Comparison of ENCODE assay signal across 15 cellular contexts in the genomic region with DNA sequence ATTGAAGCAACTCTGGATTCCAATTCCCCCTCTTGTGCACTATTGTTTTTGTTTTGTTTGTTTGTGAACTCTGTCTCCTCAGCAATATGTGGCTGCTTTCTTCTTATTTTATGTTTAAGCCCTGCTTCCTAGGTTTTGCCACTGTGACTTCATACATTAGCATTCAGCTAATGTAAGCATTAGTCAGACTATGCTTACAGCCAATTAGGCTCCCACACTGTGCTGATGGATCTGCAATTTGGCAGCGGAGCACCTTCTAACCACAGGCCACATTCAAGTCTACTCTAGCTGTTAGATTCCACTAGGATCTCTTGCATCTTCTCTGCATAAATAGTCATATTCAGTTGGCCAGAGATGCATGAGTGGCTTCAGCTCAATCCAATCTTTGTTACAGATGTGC. TPM values are rescaled to one million over a fixed set of nuclear protein-coding genes. Genes with fewer than 3 reads are reported as not detected.
A peak's percentile ranks its signal among the peaks of the same experiment; 100 is the strongest.
DNase-seq lines count a peak whose midpoint lies in the region; ATAC-seq, FAIRE-seq and TF ChIP-seq lines count a peak whose summit lies in the region.
"Had no signal": no experiment of that assay in that cellular context is flagged by ENCODE, and none has a peak within 500 bp of the region (broad histone marks: within the 10 kb centered on the region; RNA-seq: fewer than 3 reads in every experiment).

No MANE protein-coding gene starts in this region.

- peaks cover 12 to 22% (median 15%) of the 10 kb centered on the region in 4 donors for H3K4me1 Mint-ChIP-seq in CD4-positive, alpha-beta memory T cell

- dilution Hi-C loops in IMR-90 (cut with HindIII; ENCODE audit: low sequenced_read_pairs, unreplicated experiment) = no loop called here

- in situ Hi-C loops in IMR-90 (cut with MboI; ENCODE audit: low sequenced_read_pairs) = no loop called here

- H4K8ac ChIP-seq in IMR-90 (ENCODE audit: low read depth in 2 of 2, low read length in 2 of 2) (no peak overlapping the region), mesenchymal stem cell (ENCODE audit: low read length) (no peak overlapping the region)

- peaks cover 0 to 1% (median under 1%) of the 10 kb centered on the region in 8 donors for H3K9me3 Mint-ChIP-seq in CD4-positive, alpha-beta memory T cell

- H3K27me3 Mint-ChIP-seq in CD4-positive, alpha-beta memory T cell = peaks cover 4 to 9% of the 10 kb centered on the region in 2 donors

- TF ChIP-seq CTCF in IMR-90 (conservative IDR thresholded peaks at IDR 0.05; ENCODE audit: low read depth, low read length) (no peak), bronchial epithelial cell (IDR thresholded peaks at IDR 0.05; ENCODE audit: insufficient read depth, low read length, severe bottlenecking) (no peak), spleen (IDR thresholded peaks at IDR 0.05 in 8 of 11, conservative IDR thresholded peaks at IDR 0.05 in 3 of 11) (no peak), WERI-Rb-1 (IDR thresholded peaks at IDR 0.05; ENCODE audit: low read depth, low read length) (no peak)

- H3K18ac ChIP-seq in IMR-90 (ENCODE audit: low read depth, low read length) (no peak overlapping the region), mesenchymal stem cell (ENCODE audit: low read depth in 1 of 2, low read length in 2 of 2) (no peak overlapping the region)

- WGBS in IMR-90 (ENCODE audit: extremely low coverage in 2 of 2, insufficient read length in 1 of 2), 2 experiments = 0% methylated on average over 1 of the region's 1 CpG; no CpG with 5 or more reads in 1 of the 2 experiments
- WGBS in mesenchymal stem cell = 53% methylated on average over 1 of the region's 1 CpG
- 56 to 100% (median 83%) methylated on average over 1 of the region's 1 CpG for WGBS in spleen, 5 donors

- H2BK12ac ChIP-seq in mesenchymal stem cell (ENCODE audit: low read length in 2 of 2) = no peak overlapping the region

- H3K23ac ChIP-seq in IMR-90 (ENCODE audit: low read depth, low read length) (no peak overlapping the region), mesenchymal stem cell (ENCODE audit: low read length in 2 of 2) (no peak overlapping the region)

- H3K56ac ChIP-seq in IMR-90 (ENCODE audit: extremely low read depth, insufficient read depth, low read length) = no peak overlapping the region

- peaks cover 3% of the 10 kb centered on the region for H3K9me3 ChIP-seq in IMR-90 (ENCODE audit: control insufficient read depth, insufficient read depth, low read length)
- peaks cover 7% of the 10 kb centered on the region for H3K9me3 ChIP-seq in mesenchymal stem cell (ENCODE audit: control insufficient read depth, low read length)
- H3K9me3 ChIP-seq in CD4-positive, alpha-beta memory T cell (ENCODE audit: control insufficient read depth in 1 of 2, low read length in 2 of 2) = no peaks in the 10 kb centered on the region
- peaks cover 0 to 8% (median 0%) of the 10 kb centered on the region in 8 donors for H3K9me3 ChIP-seq in spleen
- peaks cover 5% of the 10 kb centered on the region for H3K9me3 ChIP-seq in WERI-Rb-1 (ENCODE audit: severe bottlenecking)
- H3K9me3 ChIP-seq: Caco-2 had no signal

- CTCF ChIA-PET in IMR-90 (lab: Yijun Ruan, JAX) = interaction anchor here (1.1 kb wide), 2 partner anchors 10 to 57 kb away, joined by 3 to 4 read pairs; no protein-coding TSS in a partner anchor
- CTCF ChIA-PET in CD4-positive, alpha-beta memory T cell (lab: Charles Lee; ENCODE audit: partially characterized antibody) = interaction anchor here (0.7 to 1.2 kb wide), 3 partner anchors 9 to 57 kb away, joined by 3 to 5 read pairs (median 3); no protein-coding TSS in a partner anchor

- TF ChIP-seq POLR2A in IMR-90 (IDR thresholded peaks at IDR 0.05; ENCODE audit: low read depth, low read length) (no peak), spleen (IDR thresholded peaks at IDR 0.05) (no peak)

- peaks cover 3% of the 10 kb centered on the region; the same call in 1 of the 2 replicates for H4K20me1 ChIP-seq in IMR-90 (ENCODE audit: insufficient read depth, low read length)

- peaks cover 7% of the 10 kb centered on the region for H3K4me1 ChIP-seq in IMR-90 (ENCODE audit: control insufficient read depth, insufficient read depth, low read length)
- peaks cover 4% of the 10 kb centered on the region for H3K4me1 ChIP-seq in mesenchymal stem cell (ENCODE audit: control insufficient read depth, insufficient read depth, low read depth, low read length)
- peaks cover 20% of the 10 kb centered on the region for H3K4me1 ChIP-seq in CD4-positive, alpha-beta memory T cell (ENCODE audit: insufficient read depth, low read length)
- peaks cover 0 to 36% (median 24%) of the 10 kb centered on the region in 6 donors for H3K4me1 ChIP-seq in spleen

- no peak overlapping the region for H2BK120ac ChIP-seq in IMR-90 (ENCODE audit: low read depth, low read length)
- H2BK120ac ChIP-seq in mesenchymal stem cell (ENCODE audit: low read depth, low read length) = no peak overlapping the region

- H3K36me3 Mint-ChIP-seq in CD4-positive, alpha-beta memory T cell = no peaks in the 10 kb centered on the region

- DNase-seq in Ammon's horn (ENCODE audit: low spot score) (peak; percentile 75), IMR-90 (peak; percentile 97), bronchial epithelial cell (ENCODE audit: low read depth) (peak; percentile 99), mesenchymal stem cell (peak; percentile 84), spleen (no peak), NCI-H510A treated with DMSO at 0.1 percent for 48 hours (lab: John Stamatoyannopoulos, UW) (no peak), WERI-Rb-1 (no peak)
- no peak for DNase-seq in CD4-positive, alpha-beta memory T cell
- DNase-seq: activated CD4-positive, CD25-positive, alpha-beta regulatory T cell treated with anti-CD3 and anti-CD28 coated beads, Interleukin-2, amount 50 U/mL, for 72 hours; activated T-cell treated with anti-CD3 and anti-CD28 coated beads, Interleukin-2, amount 50 U/mL, for 48 hours; Caco-2; foreskin melanocyte; left ventricle myocardium inferior had no signal

- no TSS peak for BruUV-seq in IMR-90 (replicated peaks; lab: Mats Ljungman, UMichigan)

- peak; percentile 98 for ATAC-seq in IMR-90 (ENCODE audit: low read depth)

- no peak overlapping the region for H2AK9ac ChIP-seq in IMR-90 (replicated peaks; ENCODE audit: low read depth, low read length, poor library complexity)

- H3K4me3 ChIP-seq in IMR-90 (ENCODE audit: insufficient read depth, low read depth, low read length) (no peak overlapping the region), bronchial epithelial cell (ENCODE audit: low read depth, low read length) (no peak overlapping the region), mesenchymal stem cell (ENCODE audit: insufficient read depth in 1 of 2, low read depth in 1 of 2, low read length in 2 of 2) (no peak overlapping the region), spleen (no peak overlapping the region), WERI-Rb-1 (ENCODE audit: low read depth, low read length) (no peak overlapping the region)
- no peak overlapping the region for H3K4me3 ChIP-seq in CD4-positive, alpha-beta memory T cell (ENCODE audit: low read length in 2 of 2)
- H3K4me3 ChIP-seq: cardiac muscle cell, left ventricle myocardium inferior had no signal

- H3K4me3 Mint-ChIP-seq in CD4-positive, alpha-beta memory T cell = no peak overlapping the region

- H3K14ac ChIP-seq in IMR-90 (replicated peaks; ENCODE audit: low read depth, low read length) = no peak overlapping the region
- H3K14ac ChIP-seq in mesenchymal stem cell (ENCODE audit: low read length in 2 of 2) = no peak overlapping the region

- no peak overlapping the region for H2BK15ac ChIP-seq in IMR-90 (ENCODE audit: low read depth, low read length)
- no peak overlapping the region for H2BK15ac ChIP-seq in mesenchymal stem cell (ENCODE audit: low read depth, poor library complexity, severe bottlenecking)

- H3K79me1 ChIP-seq in IMR-90 (ENCODE audit: low read depth in 1 of 2, low read length in 2 of 2) = no peaks in the 10 kb centered on the region
- H3K79me1 ChIP-seq in mesenchymal stem cell (replicated peaks; ENCODE audit: low read length, poor library complexity, severe bottlenecking) = no peaks in the 10 kb centered on the region

- no peak overlapping the region for H2BK5ac ChIP-seq in IMR-90 (ENCODE audit: low read depth, low read length, poor library complexity, severe bottlenecking)
- H2BK5ac ChIP-seq in mesenchymal stem cell (ENCODE audit: low read depth, low read length, poor library complexity, severe bottlenecking) = no peak overlapping the region

- no peak overlapping the region for H3K27ac ChIP-seq in IMR-90 (ENCODE audit: insufficient read depth, low read length)
- H3K27ac ChIP-seq in mesenchymal stem cell (ENCODE audit: low read length, poor library complexity, severe bottlenecking) = no peak overlapping the region
- no peak overlapping the region for H3K27ac ChIP-seq in CD4-positive, alpha-beta memory T cell (ENCODE audit: low read depth, low read length)
- peak overlapping the region in 3 of 8 donors; percentile 79 to 91 (median 83) for H3K27ac ChIP-seq in spleen
- no peak overlapping the region for H3K27ac ChIP-seq in WERI-Rb-1
- H3K27ac ChIP-seq: cardiac muscle cell, left ventricle myocardium inferior had no signal

- POLR2A ChIA-PET in IMR-90 (lab: Charles Lee; ENCODE audit: unreplicated experiment) = no interaction called here
- POLR2A ChIA-PET in CD4-positive, alpha-beta memory T cell (lab: Charles Lee; ENCODE audit: partially characterized antibody) = interaction anchor here (1.1 kb wide), 1 partner anchor 54 kb away, joined by 3 read pairs; no protein-coding TSS in a partner anchor

- H2AFZ ChIP-seq in IMR-90 (replicated peaks; ENCODE audit: low read length, poor library complexity) (no peak overlapping the region), mesenchymal stem cell (ENCODE audit: low read depth, low read length) (no peak overlapping the region)

- H2AK5ac ChIP-seq in IMR-90 (ENCODE audit: low read depth, low read length) = no peak overlapping the region
- H2AK5ac ChIP-seq in mesenchymal stem cell (ENCODE audit: low read length, severe bottlenecking) = no peak overlapping the region

- H3K4me2 ChIP-seq in IMR-90 (ENCODE audit: low read depth, low read length) = peak overlapping the region; percentile 24; the same call in 1 of the 2 replicates
- no peak overlapping the region for H3K4me2 ChIP-seq in mesenchymal stem cell (ENCODE audit: low read length, poor library complexity, severe bottlenecking)

- peak; percentile 13 for FAIRE-seq in bronchial epithelial cell (lab: Jason Lieb, UNC)
- FAIRE-seq: GM12892 had no signal

- no peak overlapping the region for H4K91ac ChIP-seq in IMR-90 (ENCODE audit: insufficient read depth, low read depth, low read length)
- no peak overlapping the region for H4K91ac ChIP-seq in mesenchymal stem cell (ENCODE audit: low read length)

- no peaks in the 10 kb centered on the region for H3K36me3 ChIP-seq in IMR-90 (ENCODE audit: control insufficient read depth, insufficient read depth, low read length)
- no peaks in the 10 kb centered on the region for H3K36me3 ChIP-seq in bronchial epithelial cell (ENCODE audit: control insufficient read depth, insufficient read depth, low read length)
- H3K36me3 ChIP-seq in mesenchymal stem cell (ENCODE audit: control insufficient read depth in 1 of 2, insufficient read depth in 2 of 2, low read depth in 1 of 2, low read length in 2 of 2) = no peaks in the 10 kb centered on the region
- H3K36me3 ChIP-seq in CD4-positive, alpha-beta memory T cell (ENCODE audit: insufficient read depth, low read length) = no peaks in the 10 kb centered on the region
- H3K36me3 ChIP-seq in spleen = no peaks in the 10 kb centered on the region
- no peaks in the 10 kb centered on the region for H3K36me3 ChIP-seq in WERI-Rb-1
- H3K36me3 ChIP-seq: cardiac muscle cell, left ventricle myocardium inferior had no signal

- no peak for TF ChIP-seq RAD21 in IMR-90 (IDR thresholded peaks at IDR 0.05; ENCODE audit: low read length)

- H3K9ac ChIP-seq in IMR-90 (ENCODE audit: low read depth, low read length) (no peak overlapping the region), mesenchymal stem cell (ENCODE audit: low read length) (peak overlapping the region; percentile 71)

- 0 out of 2 replicates have a peak, but pooled peaks cover 6% of the 10 kb centered on the region for H3K9me1 ChIP-seq in IMR-90 (ENCODE audit: insufficient read depth, low read length)

- H4K5ac ChIP-seq in IMR-90 (ENCODE audit: low read depth, low read length) = no peak overlapping the region

- H3K27ac Mint-ChIP-seq in CD4-positive, alpha-beta memory T cell = no peak overlapping the region

- H2BK20ac ChIP-seq in IMR-90 (ENCODE audit: low read depth, low read length) = no peak overlapping the region

- no peak overlapping the region for H3K4ac ChIP-seq in IMR-90 (ENCODE audit: low read depth, low read length)
- no peak overlapping the region for H3K4ac ChIP-seq in mesenchymal stem cell (ENCODE audit: low read depth in 1 of 2, low read length in 2 of 2)

- H3K27me3 ChIP-seq in IMR-90 (ENCODE audit: control insufficient read depth, insufficient read depth, low read length) (peaks cover 6% of the 10 kb centered on the region), bronchial epithelial cell (ENCODE audit: control insufficient read depth, insufficient read depth, low read length) (no peaks in the 10 kb centered on the region), mesenchymal stem cell (ENCODE audit: control insufficient read depth in 1 of 2, insufficient read depth in 1 of 2, low read length in 2 of 2) (peaks cover 3 to 5% of the 10 kb centered on the region in 2 experiments), spleen (replicated peaks in 1 of 7) (no peaks in the 10 kb centered on the region), WERI-Rb-1 (ENCODE audit: insufficient read depth, low read depth, severe bottlenecking) (no peaks in the 10 kb centered on the region)
- H3K27me3 ChIP-seq in CD4-positive, alpha-beta memory T cell (ENCODE audit: insufficient read depth, low read length) = no peaks in the 10 kb centered on the region
- H3K27me3 ChIP-seq: cardiac muscle cell had no signal

- intact Hi-C loops in IMR-90 (cut with micrococcal nuclease) = no loop called here
- intact Hi-C loops in CD4-positive, alpha-beta memory T cell (cut with micrococcal nuclease) = no loop called here
- intact Hi-C loops in spleen (cut with DNase I; ENCODE audit: low total_unique reads) = no loop called here

RNA-seq across cellular contexts. Expression of gene BICD2, which starts 9.6 kb away (rescaled TPM):
- 35.7 and 42.2 TPM in 2 replicates for total RNA-seq in IMR-90 (2012; rRNA removed)
- 21.1 and 21.5 TPM in 2 replicates for polyA plus RNA-seq in IMR-90 (2012; rRNA removed)
- polyA plus RNA-seq in IMR-90 (2012; cell fraction: cytosol; rRNA removed) = 13.1 and 22.4 TPM in 2 replicates
- polyA plus RNA-seq in IMR-90 (2012; cell fraction: nucleus; rRNA removed; ENCODE audit: low replicate concordance) = 13.6 and 16.6 TPM in 2 replicates
- total RNA-seq in bronchial epithelial cell = 92.7 and 138 TPM in 2 replicates
- 20.1 TPM for polyA plus RNA-seq in mesenchymal stem cell (2013, experiment 1 of 2)
- polyA plus RNA-seq in mesenchymal stem cell (2013, experiment 2 of 2) = 19.2 TPM
- total RNA-seq in CD4-positive, alpha-beta memory T cell = 10 to 100 TPM; 33.4 to 34.2 TPM
- polyA plus RNA-seq in CD4-positive, alpha-beta memory T cell = 10 to 100 TPM in 1 of 2 donors, 1 to 10 TPM in 1; 3.8 to 20.1 TPM
- 10 to 100 TPM; 30.6 to 55.7 (median 36.8) TPM for total RNA-seq in spleen
- polyA plus RNA-seq in spleen = 10 to 100 TPM in 2 of 3 donors, 1 to 10 TPM in 1; 9.4 to 12.0 (median 11.7) TPM

Comparison
In these comparisons a context has a peak if more than half of its experiments do, and no peak if none do; other contexts are left out.
1. DNase-seq: peak in Ammon's horn (single experiment), IMR-90 (single experiment), bronchial epithelial cell (single experiment) and mesenchymal stem cell (single experiment); none in CD4-positive, alpha-beta memory T cell (0 of 5), spleen (single experiment), NCI-H510A treated with DMSO at 0.1 percent for 48 hours (single experiment) and WERI-Rb-1 (single experiment).